Comparison of ENCODE assay signal across 19 cellular contexts in genomic region chr7:98488167-98488566, GRCh38.
A peak's percentile ranks its signal among the peaks of the same experiment; 100 is the strongest.
DNase-seq lines count a peak whose midpoint lies in the region; ATAC-seq, FAIRE-seq and TF ChIP-seq lines count a peak whose summit lies in the region.
"Had no signal": no experiment of that assay in that cellular context is flagged by ENCODE, and none has a peak within 500 bp of the region (broad histone marks: within the 10 kb centered on the region; RNA-seq: fewer than 3 reads in every experiment).

No MANE protein-coding gene starts in this region.

- TF ChIP-seq CTCF in HEK293 (tag by site-specific recombination; IDR thresholded peaks at IDR 0.05) (no peak), LNCaP clone FGC (IDR thresholded peaks at IDR 0.05; ENCODE audit: control insufficient read depth, extremely low read depth, insufficient read depth) (no peak), nephron progenitor cell (IDR thresholded peaks at IDR 0.05) (no peak), A673 (conservative IDR thresholded peaks at IDR 0.05; ENCODE audit: low read depth, low read length) (no peak), endodermal cell (conservative IDR thresholded peaks at IDR 0.05) (no peak)

- WGBS in endodermal cell (ENCODE audit: insufficient coverage in 1 of 2, insufficient read length in 1 of 2), 2 experiments, result 76 to 80% methylated on average over 6 to 7 of the region's 7 CpGs

- H3K27me3 Mint-ChIP-seq in nephron progenitor cell (ENCODE audit: low read depth, poor library complexity), result peaks cover 33% of the 10 kb centered on the region
- H3K27me3 Mint-ChIP-seq in endodermal cell (ENCODE audit: insufficient read depth), result no peaks in the 10 kb centered on the region

- intact Hi-C loops in A673 (cut with micrococcal nuclease; ENCODE audit: unreplicated experiment), result no loop called here

- H3K27me3 ChIP-seq in A673 (replicated peaks; ENCODE audit: insufficient read depth, low read depth, low read length, poor library complexity), result no peaks in the 10 kb centered on the region
- no peaks in the 10 kb centered on the region for H3K27me3 ChIP-seq in endodermal cell (ENCODE audit: control insufficient read depth, insufficient read depth, low read length, poor library complexity, severe bottlenecking)
- H3K27me3 ChIP-seq: BLaER1 treated with 17β-estradiol and CSF1 and Interleukin-3, amounts not matched to agents 10 nM and 100 nM had no signal

- H3K36me3 ChIP-seq in HEK293 (ENCODE audit: control insufficient read depth in 2 of 2, insufficient read depth in 1 of 2, low read length in 2 of 2) (no peaks in the 10 kb centered on the region), A673 (ENCODE audit: insufficient read depth, low read length, poor library complexity, severe bottlenecking) (no peaks in the 10 kb centered on the region), endodermal cell (ENCODE audit: control insufficient read depth, insufficient read depth, low read length) (no peaks in the 10 kb centered on the region)
- H3K36me3 ChIP-seq: BLaER1 treated with 17β-estradiol and CSF1 and Interleukin-3, amounts not matched to agents 10 nM and 100 nM had no signal

- H3K9me3 Mint-ChIP-seq in nephron progenitor cell (peaks cover 3% of the 10 kb centered on the region), endodermal cell (no peaks in the 10 kb centered on the region)
- H3K9me3 Mint-ChIP-seq: CD8-positive, alpha-beta T cell had no signal

- H3K4me1 Mint-ChIP-seq in nephron progenitor cell, result no peaks in the 10 kb centered on the region
- no peaks in the 10 kb centered on the region for H3K4me1 Mint-ChIP-seq in endodermal cell
- H3K4me1 Mint-ChIP-seq: B cell had no signal

- peak; percentile 89 for FAIRE-seq in urothelium cell line (lab: Jason Lieb, UNC)
- FAIRE-seq: GM12878 had no signal

- no TSS peak for BruUV-seq in A673 (replicated peaks; lab: Mats Ljungman, UMichigan)

- no peak overlapping the region for H3K27ac ChIP-seq in HEK293 (ENCODE audit: extremely low read depth, low read depth, low read length)
- H3K27ac ChIP-seq in A673 (ENCODE audit: low read depth, low read length, poor library complexity, severe bottlenecking), result no peak overlapping the region
- no peak overlapping the region for H3K27ac ChIP-seq in endodermal cell (ENCODE audit: low read depth, low read length)
- H3K27ac ChIP-seq: BLaER1 treated with 17β-estradiol and CSF1 and Interleukin-3, amounts not matched to agents 10 nM and 100 nM had no signal

- DNase-seq in LNCaP clone FGC (ENCODE audit: low read depth) (peak; percentile 10), left lobe of liver (ENCODE audit: low spot score) (peak; percentile 64), urothelium cell line (ENCODE audit: low spot score) (no peak), nephron progenitor cell (no peak), A673 (ENCODE audit: low spot score) (no peak), endodermal cell (no peak)
- DNase-seq: 8988T; Calu3; CD8-positive, alpha-beta T cell; DND-41; EL; GOT3; H7; IMR-90 had no signal

- H3K27ac Mint-ChIP-seq in nephron progenitor cell, result no peak overlapping the region
- no peak overlapping the region for H3K27ac Mint-ChIP-seq in endodermal cell
- H3K27ac Mint-ChIP-seq: B cell; CD8-positive, alpha-beta T cell had no signal

- no peak overlapping the region for H3K9ac ChIP-seq in endodermal cell (ENCODE audit: extremely low read depth, low read length, poor library complexity, severe bottlenecking)
- H3K9ac ChIP-seq: BLaER1 treated with 17β-estradiol and CSF1 and Interleukin-3, amounts not matched to agents 10 nM and 100 nM had no signal

- H3K9me3 ChIP-seq in HEK293 (ENCODE audit: control insufficient read depth, insufficient read depth, low read depth, low read length) (no peaks in the 10 kb centered on the region), A673 (ENCODE audit: low read depth, low read length, poor library complexity, severe bottlenecking) (no peaks in the 10 kb centered on the region), endodermal cell (ENCODE audit: control insufficient read depth, low read length) (no peaks in the 10 kb centered on the region)

- CTCF ChIA-PET in HEK293 (lab: Yijun Ruan, JAX) (no interaction called here), A673 (lab: Charles Lee) (no interaction called here)

- H3K4me3 ChIP-seq in HEK293 (ENCODE audit: low read depth, low read length) (no peak overlapping the region), LNCaP clone FGC (ENCODE audit: low read depth, low read length) (no peak overlapping the region), A673 (ENCODE audit: low read depth, low read length, poor library complexity, severe bottlenecking) (no peak overlapping the region), endodermal cell (ENCODE audit: low read length) (no peak overlapping the region)
- H3K4me3 ChIP-seq: BLaER1 treated with 17β-estradiol and CSF1 and Interleukin-3, amounts not matched to agents 10 nM and 100 nM; GM12878 had no signal

- H3K4me1 ChIP-seq in HEK293 (ENCODE audit: control insufficient read depth, insufficient read depth, low read length) (no peaks in the 10 kb centered on the region), A673 (ENCODE audit: insufficient read depth, low read length, poor library complexity, severe bottlenecking) (no peaks in the 10 kb centered on the region), endodermal cell (ENCODE audit: control insufficient read depth, insufficient read depth, low read length) (no peaks in the 10 kb centered on the region)

- H3K36me3 Mint-ChIP-seq in nephron progenitor cell (ENCODE audit: low read depth) (no peaks in the 10 kb centered on the region), endodermal cell (ENCODE audit: low read depth) (no peaks in the 10 kb centered on the region)
- H3K36me3 Mint-ChIP-seq: CD8-positive, alpha-beta T cell had no signal

- ATAC-seq in left lobe of liver, result peak; percentile 90
- ATAC-seq: CD8-positive, alpha-beta T cell; GM12878; HCT116 had no signal

- H3K4me3 Mint-ChIP-seq in nephron progenitor cell (no peak overlapping the region), endodermal cell (no peak overlapping the region)
- H3K4me3 Mint-ChIP-seq: B cell; CD8-positive, alpha-beta T cell had no signal

- POLR2A ChIA-PET in HEK293 (lab: Yijun Ruan, JAX), result no interaction called here
- POLR2A ChIA-PET in A673 (lab: Charles Lee; ENCODE audit: low non-redundant PET), result no interaction called here

TF ChIP-seq in HEK293, 187 proteins besides CTCF, POLR2A, EP300 and RAD21:
- TF ChIP-seq ZNF629 (tag by site-specific recombination; IDR thresholded peaks at IDR 0.05), result no peak
- TF ChIP-seq ZNF133 (tag by site-specific recombination; IDR thresholded peaks at IDR 0.05), result no peak
- no peak for TF ChIP-seq ZNF354C (tag by site-specific recombination; IDR thresholded peaks at IDR 0.05; ENCODE audit: borderline replicate concordance, low read depth)
- no peak for TF ChIP-seq ZNF580 (tag by site-specific recombination; IDR thresholded peaks at IDR 0.05)
- TF ChIP-seq, protein P1, sequence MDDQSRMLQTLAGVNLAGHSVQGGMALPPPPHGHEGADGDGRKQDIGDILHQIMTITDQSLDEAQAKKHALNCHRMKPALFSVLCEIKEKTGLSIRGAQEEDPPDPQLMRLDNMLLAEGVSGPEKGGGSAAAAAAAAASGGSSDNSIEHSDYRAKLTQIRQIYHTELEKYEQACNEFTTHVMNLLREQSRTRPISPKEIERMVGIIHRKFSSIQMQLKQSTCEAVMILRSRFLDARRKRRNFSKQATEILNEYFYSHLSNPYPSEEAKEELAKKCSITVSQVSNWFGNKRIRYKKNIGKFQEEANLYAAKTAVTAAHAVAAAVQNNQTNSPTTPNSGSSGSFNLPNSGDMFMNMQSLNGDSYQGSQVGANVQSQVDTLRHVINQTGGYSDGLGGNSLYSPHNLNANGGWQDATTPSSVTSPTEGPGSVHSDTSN (CRISPR knock-in tag; IDR thresholded peaks at IDR 0.05), result no peak
- TF ChIP-seq PRDM6 (tag by site-specific recombination; IDR thresholded peaks at IDR 0.05), result no peak
- TF ChIP-seq ZNF843 (tag by site-specific recombination; IDR thresholded peaks at IDR 0.05), result no peak
- TF ChIP-seq ZSCAN16 (tag by site-specific recombination; IDR thresholded peaks at IDR 0.05), result no peak
- TF ChIP-seq, protein P2, sequence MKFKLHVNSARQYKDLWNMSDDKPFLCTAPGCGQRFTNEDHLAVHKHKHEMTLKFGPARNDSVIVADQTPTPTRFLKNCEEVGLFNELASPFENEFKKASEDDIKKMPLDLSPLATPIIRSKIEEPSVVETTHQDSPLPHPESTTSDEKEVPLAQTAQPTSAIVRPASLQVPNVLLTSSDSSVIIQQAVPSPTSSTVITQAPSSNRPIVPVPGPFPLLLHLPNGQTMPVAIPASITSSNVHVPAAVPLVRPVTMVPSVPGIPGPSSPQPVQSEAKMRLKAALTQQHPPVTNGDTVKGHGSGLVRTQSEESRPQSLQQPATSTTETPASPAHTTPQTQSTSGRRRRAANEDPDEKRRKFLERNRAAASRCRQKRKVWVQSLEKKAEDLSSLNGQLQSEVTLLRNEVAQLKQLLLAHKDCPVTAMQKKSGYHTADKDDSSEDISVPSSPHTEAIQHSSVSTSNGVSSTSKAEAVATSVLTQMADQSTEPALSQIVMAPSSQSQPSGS (tag by site-specific recombination; IDR thresholded peaks at IDR 0.05; ENCODE audit: low read depth), result no peak
- 0 out of 2 replicates have a peak, but pooled peaks have one; percentile 15 for TF ChIP-seq ZIC2 (tag by site-specific recombination; IDR thresholded peaks at IDR 0.05)
- peak; percentile 89 for TF ChIP-seq GLIS1 (tag by site-specific recombination; IDR thresholded peaks at IDR 0.05)
- no peak for TF ChIP-seq ZNF37A (tag by site-specific recombination; IDR thresholded peaks at IDR 0.05)
- TF ChIP-seq ZNF350 (tag by site-specific recombination; IDR thresholded peaks at IDR 0.05), result no peak

Comparison
In these comparisons a context has a peak if more than half of its experiments do, and no peak if none do; other contexts are left out.
1. DNase-seq: peak in LNCaP clone FGC (single experiment) and left lobe of liver (single experiment); none in urothelium cell line (single experiment), nephron progenitor cell (single experiment), A673 (single experiment) and endodermal cell (single experiment).